In the genomic region with DNA sequence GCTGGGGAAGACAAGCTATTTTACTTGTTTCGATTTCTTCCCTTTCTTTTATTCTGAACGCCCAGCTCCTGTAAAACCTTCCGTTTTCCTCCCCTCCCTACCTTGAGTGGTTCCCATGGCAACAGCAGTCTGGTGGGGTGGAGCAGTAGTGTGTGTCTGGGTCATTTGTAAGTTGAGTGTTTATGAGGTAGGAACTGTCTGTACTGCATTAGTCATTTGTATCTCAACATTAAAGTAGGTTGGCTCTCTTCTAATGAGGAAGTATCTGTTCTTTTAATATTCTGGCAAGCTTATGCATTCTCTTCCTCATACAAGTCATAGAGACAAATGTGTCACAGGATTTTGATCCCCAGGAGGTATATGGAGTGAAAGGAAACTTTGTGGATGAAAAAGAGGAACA, we compare ENCODE assay signal across 8 cellular contexts.
A peak's percentile ranks its signal among the peaks of the same experiment; 100 is the strongest.
DNase-seq lines count a peak whose midpoint lies in the region; ATAC-seq lines count a peak whose summit lies in the region.

No MANE protein-coding gene starts in this region.

- no peaks in the 10 kb centered on the region for H3K4me1 ChIP-seq in muscle layer of duodenum (ENCODE audit: control insufficient read depth in 1 of 2, insufficient read depth in 2 of 2, low read length in 2 of 2)

- DNase-seq in Daoy (ENCODE audit: low read depth) (peak; percentile 68), NCI-H510A treated with DMSO at 0.1 percent for 48 hours (lab: John Stamatoyannopoulos, UW) (peak; percentile 80), caudate nucleus (lab: John Stamatoyannopoulos, UW) (peak in 35 of 61 donors; percentile 2 to 83 (median 24)), GF-D8 (lab: John Stamatoyannopoulos, UW) (no peak)

- peak overlapping the region in 1 of 2 donors; percentile 17 for H3K4me3 ChIP-seq in muscle layer of duodenum (ENCODE audit: low read depth in 1 of 2, low read length in 2 of 2)

- H3K9me3 ChIP-seq in muscle layer of duodenum (ENCODE audit: control insufficient read depth in 1 of 2, low read length in 2 of 2): no peaks in the 10 kb centered on the region

- H3K27ac ChIP-seq in caudate nucleus (ENCODE audit: low read depth, low read length): peak overlapping the region; percentile 76
- peak overlapping the region; percentile 6 for H3K27ac ChIP-seq in muscle layer of duodenum (ENCODE audit: low read length)

- ATAC-seq in HG02981 (IDR thresholded peaks at IDR 0.05; ENCODE audit: unreplicated experiment): peak; percentile 89
- ATAC-seq in GM18870 (IDR thresholded peaks at IDR 0.05; ENCODE audit: unreplicated experiment): no peak
- ATAC-seq in HG03108 (IDR thresholded peaks at IDR 0.05; ENCODE audit: unreplicated experiment): no peak

- no peaks in the 10 kb centered on the region for H3K27me3 ChIP-seq in muscle layer of duodenum (ENCODE audit: low read depth, low read length)

- no peaks in the 10 kb centered on the region for H3K36me3 ChIP-seq in muscle layer of duodenum (ENCODE audit: control insufficient read depth in 1 of 2, insufficient read depth in 2 of 2, low read length in 2 of 2)
